10 cellular contexts compared by ENCODE assay signal in genomic region chr11:12269104-12269441, GRCh38.
DNase-seq lines count a peak whose midpoint lies in the region; ATAC-seq and TF ChIP-seq lines count a peak whose summit lies in the region.
"Had no signal": no experiment of that assay in that cellular context is flagged by ENCODE, and none has a peak within 500 bp of the region (broad histone marks: within the 10 kb centered on the region; RNA-seq: fewer than 3 reads in every experiment).

No MANE protein-coding gene starts in this region.

- H3K27me3 ChIP-seq in gastrocnemius medialis: no peaks in the 10 kb centered on the region

- intact Hi-C loops in left cardiac atrium (cut with DNase I) (no loop called here), posterior vena cava (cut with DNase I) (no loop called here), gastrocnemius medialis (cut with DNase I; ENCODE audit: low total_unique reads) (no loop called here)

- no peak overlapping the region for H3K27ac ChIP-seq in gastrocnemius medialis

- ATAC-seq in left cardiac atrium (peak; percentile 70 to 81), GM18861 (IDR thresholded peaks at IDR 0.05; ENCODE audit: unreplicated experiment) (no peak), gastrocnemius medialis (no peak)

- DNase-seq in ELF-1 (ENCODE audit: low read depth, low spot score) (peak; percentile 73), amniotic stem cell (lab: John Stamatoyannopoulos, UW) (peak; percentile 37), left cardiac atrium (peak; percentile 70), posterior vena cava (ENCODE audit: low spot score) (peak; percentile 68), erythroblast (lab: John Stamatoyannopoulos, UW) (no peak), gastrocnemius medialis (no peak)
- DNase-seq in stimulated activated CD4-positive, alpha-beta T cell treated with anti-CD3 and anti-CD28 coated beads, Interleukin-12 subunit alpha, Interleukin-12 subunit beta, amount 100 ng/mL, for 4 hours: no peak
- DNase-seq: activated T-cell treated with anti-CD3 and anti-CD28 coated beads, Interleukin-2, amount 50 U/mL, for 48 hours; CD4-positive, alpha-beta T cell had no signal

- no peak for TF ChIP-seq POLR2A in erythroblast (IDR thresholded peaks at IDR 0.05; ENCODE audit: low read length)
- TF ChIP-seq POLR2A in gastrocnemius medialis (IDR thresholded peaks at IDR 0.05): no peak

- no peaks in the 10 kb centered on the region for H3K4me1 ChIP-seq in gastrocnemius medialis

- H3K4me3 ChIP-seq in gastrocnemius medialis: no peak overlapping the region

- in situ Hi-C loops in gastrocnemius medialis (cut with MboI; ENCODE audit: low sequenced_read_pairs in 4 of 4): loop anchor here in 2 of 4 donors (25.0 kb wide), 1 partner anchor 457 kb away; no protein-coding TSS in a partner anchor

- no peaks in the 10 kb centered on the region for H3K36me3 ChIP-seq in gastrocnemius medialis

- H3K9me3 ChIP-seq in gastrocnemius medialis: no peaks in the 10 kb centered on the region

- TF ChIP-seq CTCF in gastrocnemius medialis (IDR thresholded peaks at IDR 0.05 in 4 of 5, conservative IDR thresholded peaks at IDR 0.05 in 1 of 5): no peak

Comparison
In these comparisons a context has a peak if more than half of its experiments do, and no peak if none do; other contexts are left out.
1. DNase-seq: peak in ELF-1 (single experiment), amniotic stem cell (single experiment), left cardiac atrium (single experiment) and posterior vena cava (single experiment); none in erythroblast (0 of 2), stimulated activated CD4-positive, alpha-beta T cell treated with anti-CD3 and anti-CD28 coated beads, Interleukin-12 subunit alpha, Interleukin-12 subunit beta, amount 100 ng/mL, for 4 hours (single experiment) and gastrocnemius medialis (0 of 2).
2. ATAC-seq: peak in left cardiac atrium (2 of 2); none in GM18861 (single experiment) and gastrocnemius medialis (0 of 2).